In genomic region chr6:27547157-27548075, GRCh38 we compare ENCODE assay signal across 8 cellular contexts.
DNase-seq lines count a peak whose midpoint lies in the region; ATAC-seq and TF ChIP-seq lines count a peak whose summit lies in the region.

No MANE protein-coding gene starts in this region.

- intact Hi-C loops in sciatic nerve (cut with DNase I) = no loop called here

- ATAC-seq in SK-N-SH treated with all-trans-retinoic acid at 6 μM for 48 hours (peak; percentile 77), sciatic nerve (no peak)

- peak; percentile 77 for DNase-seq in DMS114 treated with DMSO at 0.1 percent for 48 hours (lab: John Stamatoyannopoulos, UW; ENCODE audit: unreplicated experiment)
- peak; percentile 79 for DNase-seq in HT1080 (ENCODE audit: low read depth)
- peak; percentile 61 to 82 for DNase-seq in foreskin fibroblast
- DNase-seq in sciatic nerve (ENCODE audit: low spot score) = no peak
- DNase-seq in NCI-H1436 treated with DMSO at 0.1 percent for 48 hours (lab: John Stamatoyannopoulos, UW) = no peak
- no peak for DNase-seq in NCI-H1092 treated with DMSO at 0.1 percent for 48 hours (lab: John Stamatoyannopoulos, UW)
- DNase-seq in SIG-M5 treated with dmso at 0.1 percent for 504 hours (lab: John Stamatoyannopoulos, UW; ENCODE audit: unreplicated experiment) = no peak

- no peak for TF ChIP-seq CTCF in foreskin fibroblast (IDR thresholded peaks at IDR 0.05; ENCODE audit: low read depth, low read length)

- peak overlapping the region; percentile 38 to 42 for H3K4me3 ChIP-seq in foreskin fibroblast (ENCODE audit: low read depth in 1 of 2, low read length in 2 of 2)

TF ChIP-seq in SK-N-SH treated with all-trans-retinoic acid at 6 μM for 48 hours, 23 proteins besides CTCF, POLR2A, EP300 and RAD21:
- TF ChIP-seq SNAI2 (CRISPR knock-in tag; IDR thresholded peaks at IDR 0.05) = no peak
- TF ChIP-seq ARNTL (CRISPR knock-in tag; IDR thresholded peaks at IDR 0.05; ENCODE audit: borderline replicate concordance, low read depth) = no peak
- TF ChIP-seq TSHZ2 (CRISPR knock-in tag; IDR thresholded peaks at IDR 0.05) = no peak
- TF ChIP-seq BACH2 (CRISPR knock-in tag; IDR thresholded peaks at IDR 0.05; ENCODE audit: borderline replicate concordance) = no peak
- no peak for TF ChIP-seq ZFP30 (CRISPR knock-in tag; IDR thresholded peaks at IDR 0.05)
- no peak for TF ChIP-seq CSRNP3 (CRISPR knock-in tag; IDR thresholded peaks at IDR 0.05)
- no peak for TF ChIP-seq ISL1 (CRISPR knock-in tag; IDR thresholded peaks at IDR 0.05)
- TF ChIP-seq RARB (CRISPR knock-in tag; IDR thresholded peaks at IDR 0.05) = no peak
- no peak for TF ChIP-seq TOX (CRISPR knock-in tag; IDR thresholded peaks at IDR 0.05; ENCODE audit: borderline replicate concordance)
- TF ChIP-seq ZNF8 (CRISPR knock-in tag; IDR thresholded peaks at IDR 0.05) = no peak
- TF ChIP-seq POU6F1 (CRISPR knock-in tag; IDR thresholded peaks at IDR 0.05; ENCODE audit: borderline replicate concordance, low read depth) = no peak
- TF ChIP-seq CSDC2 (CRISPR knock-in tag; IDR thresholded peaks at IDR 0.05) = no peak
- TF ChIP-seq CREB5 (CRISPR knock-in tag; IDR thresholded peaks at IDR 0.05; ENCODE audit: low read depth) = no peak
- TF ChIP-seq ESRRG (CRISPR knock-in tag; IDR thresholded peaks at IDR 0.05) = no peak
- no peak for TF ChIP-seq OSR1 (CRISPR knock-in tag; IDR thresholded peaks at IDR 0.05)
- no peak for TF ChIP-seq ZFP3 (CRISPR knock-in tag; IDR thresholded peaks at IDR 0.05)
- no peak for TF ChIP-seq GLIS3 (CRISPR knock-in tag; IDR thresholded peaks at IDR 0.05)
- no peak for TF ChIP-seq ZNF70 (CRISPR knock-in tag; IDR thresholded peaks at IDR 0.05)
- TF ChIP-seq PATZ1 (CRISPR knock-in tag; IDR thresholded peaks at IDR 0.05; ENCODE audit: borderline replicate concordance) = no peak

Comparison
In these comparisons a context has a peak if more than half of its experiments do, and no peak if none do; other contexts are left out.
1. DNase-seq: peak in DMS114 treated with DMSO at 0.1 percent for 48 hours (single experiment), HT1080 (single experiment) and foreskin fibroblast (2 of 2); none in sciatic nerve (single experiment), NCI-H1436 treated with DMSO at 0.1 percent for 48 hours (single experiment), NCI-H1092 treated with DMSO at 0.1 percent for 48 hours (single experiment) and SIG-M5 treated with dmso at 0.1 percent for 504 hours (single experiment).